1 cellular context compared by ENCODE assay signal in genomic region chr2:152693033-152693432, GRCh38.
TF ChIP-seq lines count a peak whose summit lies in the region.

No MANE protein-coding gene starts in this region.

TF ChIP-seq in HepG2, 621 proteins besides CTCF, POLR2A, EP300 and RAD21 (continued from another document):
- TF ChIP-seq ERF (CRISPR knock-in tag; IDR thresholded peaks at IDR 0.05) (no peak), ARID2 (CRISPR knock-in tag; IDR thresholded peaks at IDR 0.05; ENCODE audit: borderline replicate concordance) (no peak), MTERF4 (CRISPR knock-in tag; IDR thresholded peaks at IDR 0.05) (no peak), TCF12 (IDR thresholded peaks at IDR 0.05) (no peak), TCF12 (CRISPR knock-in tag; IDR thresholded peaks at IDR 0.05) (no peak)
